ENCODE assay signal across 11 cellular contexts in genomic region chr5:3793162-3793561, GRCh38.
"Had no signal": no experiment of that assay in that cellular context is flagged by ENCODE, and none has a peak within 500 bp of the region (broad histone marks: within the 10 kb centered on the region; RNA-seq: fewer than 3 reads in every experiment).

No MANE protein-coding gene starts in this region.

- H3K9me3 ChIP-seq: HAP-1 had no signal

- FAIRE-seq: H1, H54 had no signal

- H3K4me3 ChIP-seq: GM23248, GM23338, HAP-1 had no signal

- H3K27ac ChIP-seq: GM23248 had no signal

- H3K36me3 ChIP-seq: HAP-1 had no signal

- H3K4me1 ChIP-seq: HAP-1 had no signal

- DNase-seq: GM23248, GOT3, H7, H9, HCEC 1CT, HFFc6 had no signal

- ATAC-seq: GM23338, HCT116 had no signal
